In the genomic region with DNA sequence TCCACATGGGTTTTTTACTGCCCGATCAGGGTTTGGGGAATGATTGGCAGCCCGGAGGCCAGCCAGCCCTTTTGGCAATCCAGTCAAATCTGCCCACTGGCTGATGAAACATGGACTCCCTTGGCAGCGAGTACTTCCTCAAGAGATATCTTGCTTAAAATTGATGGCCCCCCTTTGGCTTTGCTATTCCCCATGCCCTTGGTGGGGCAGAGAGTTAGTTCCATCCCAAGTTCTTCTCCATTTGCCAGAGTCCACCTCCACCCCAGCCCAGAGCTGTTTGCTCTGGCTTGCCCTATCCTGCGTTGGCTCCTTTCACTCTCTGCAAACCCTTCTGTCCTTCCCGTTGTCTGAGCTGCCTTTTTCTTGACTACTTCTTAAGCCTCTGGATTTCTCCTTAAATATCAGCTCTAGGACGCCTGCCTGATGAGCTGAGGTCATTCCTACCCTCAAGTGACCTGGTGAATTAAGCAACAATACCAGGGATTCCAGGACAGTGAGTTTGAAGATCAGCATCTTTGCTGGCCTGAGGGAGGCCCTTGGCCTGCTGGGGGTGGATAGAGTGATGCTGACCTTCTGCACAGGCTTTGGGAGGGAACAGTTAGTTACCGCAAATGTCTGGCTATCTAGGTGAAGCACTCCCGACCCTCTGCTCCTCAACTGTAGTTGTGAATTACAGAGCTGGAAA, we compare ENCODE assay signal across 1 cellular context.
TF ChIP-seq lines count a peak whose summit lies in the region.

No MANE protein-coding gene starts in this region.

TF ChIP-seq in SK-N-SH treated with all-trans-retinoic acid at 6 μM for 48 hours, 23 proteins besides CTCF, POLR2A, EP300 and RAD21 (continued from another document):
- TF ChIP-seq BACH2 (CRISPR knock-in tag; IDR thresholded peaks at IDR 0.05; ENCODE audit: borderline replicate concordance) (no peak), RARB (CRISPR knock-in tag; IDR thresholded peaks at IDR 0.05) (no peak), ZFP3 (CRISPR knock-in tag; IDR thresholded peaks at IDR 0.05) (no peak), OSR1 (CRISPR knock-in tag; IDR thresholded peaks at IDR 0.05) (no peak), PPARA (CRISPR knock-in tag; IDR thresholded peaks at IDR 0.05; ENCODE audit: borderline replicate concordance) (no peak), CSDC2 (CRISPR knock-in tag; IDR thresholded peaks at IDR 0.05) (no peak), TOX (CRISPR knock-in tag; IDR thresholded peaks at IDR 0.05; ENCODE audit: borderline replicate concordance) (no peak), ESRRG (CRISPR knock-in tag; IDR thresholded peaks at IDR 0.05) (no peak), ZC3H10 (CRISPR knock-in tag; IDR thresholded peaks at IDR 0.05) (no peak), GLIS3 (CRISPR knock-in tag; IDR thresholded peaks at IDR 0.05) (no peak), TCF4 (CRISPR knock-in tag; IDR thresholded peaks at IDR 0.05; ENCODE audit: borderline replicate concordance) (no peak), ISL1 (CRISPR knock-in tag; IDR thresholded peaks at IDR 0.05) (no peak)
- TF ChIP-seq, protein P1, sequence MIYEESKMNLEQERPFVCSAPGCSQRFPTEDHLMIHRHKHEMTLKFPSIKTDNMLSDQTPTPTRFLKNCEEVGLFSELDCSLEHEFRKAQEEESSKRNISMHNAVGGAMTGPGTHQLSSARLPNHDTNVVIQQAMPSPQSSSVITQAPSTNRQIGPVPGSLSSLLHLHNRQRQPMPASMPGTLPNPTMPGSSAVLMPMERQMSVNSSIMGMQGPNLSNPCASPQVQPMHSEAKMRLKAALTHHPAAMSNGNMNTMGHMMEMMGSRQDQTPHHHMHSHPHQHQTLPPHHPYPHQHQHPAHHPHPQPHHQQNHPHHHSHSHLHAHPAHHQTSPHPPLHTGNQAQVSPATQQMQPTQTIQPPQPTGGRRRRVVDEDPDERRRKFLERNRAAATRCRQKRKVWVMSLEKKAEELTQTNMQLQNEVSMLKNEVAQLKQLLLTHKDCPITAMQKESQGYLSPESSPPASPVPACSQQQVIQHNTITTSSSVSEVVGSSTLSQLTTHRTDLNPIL (CRISPR knock-in tag; IDR thresholded peaks at IDR 0.05; ENCODE audit: low read depth): no peak
- TF ChIP-seq, protein P2, sequence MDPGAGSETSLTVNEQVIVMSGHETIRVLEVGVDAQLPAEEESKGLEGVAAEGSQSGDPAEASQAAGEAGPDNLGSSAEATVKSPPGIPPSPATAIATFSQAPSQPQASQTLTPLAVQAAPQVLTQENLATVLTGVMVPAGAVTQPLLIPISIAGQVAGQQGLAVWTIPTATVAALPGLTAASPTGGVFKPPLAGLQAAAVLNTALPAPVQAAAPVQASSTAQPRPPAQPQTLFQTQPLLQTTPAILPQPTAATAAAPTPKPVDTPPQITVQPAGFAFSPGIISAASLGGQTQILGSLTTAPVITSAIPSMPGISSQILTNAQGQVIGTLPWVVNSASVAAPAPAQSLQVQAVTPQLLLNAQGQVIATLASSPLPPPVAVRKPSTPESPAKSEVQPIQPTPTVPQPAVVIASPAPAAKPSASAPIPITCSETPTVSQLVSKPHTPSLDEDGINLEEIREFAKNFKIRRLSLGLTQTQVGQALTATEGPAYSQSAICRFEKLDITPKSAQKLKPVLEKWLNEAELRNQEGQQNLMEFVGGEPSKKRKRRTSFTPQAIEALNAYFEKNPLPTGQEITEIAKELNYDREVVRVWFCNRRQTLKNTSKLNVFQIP (CRISPR knock-in tag; IDR thresholded peaks at IDR 0.05; ENCODE audit: borderline replicate concordance, low read depth): no peak
- TF ChIP-seq, protein P3, sequence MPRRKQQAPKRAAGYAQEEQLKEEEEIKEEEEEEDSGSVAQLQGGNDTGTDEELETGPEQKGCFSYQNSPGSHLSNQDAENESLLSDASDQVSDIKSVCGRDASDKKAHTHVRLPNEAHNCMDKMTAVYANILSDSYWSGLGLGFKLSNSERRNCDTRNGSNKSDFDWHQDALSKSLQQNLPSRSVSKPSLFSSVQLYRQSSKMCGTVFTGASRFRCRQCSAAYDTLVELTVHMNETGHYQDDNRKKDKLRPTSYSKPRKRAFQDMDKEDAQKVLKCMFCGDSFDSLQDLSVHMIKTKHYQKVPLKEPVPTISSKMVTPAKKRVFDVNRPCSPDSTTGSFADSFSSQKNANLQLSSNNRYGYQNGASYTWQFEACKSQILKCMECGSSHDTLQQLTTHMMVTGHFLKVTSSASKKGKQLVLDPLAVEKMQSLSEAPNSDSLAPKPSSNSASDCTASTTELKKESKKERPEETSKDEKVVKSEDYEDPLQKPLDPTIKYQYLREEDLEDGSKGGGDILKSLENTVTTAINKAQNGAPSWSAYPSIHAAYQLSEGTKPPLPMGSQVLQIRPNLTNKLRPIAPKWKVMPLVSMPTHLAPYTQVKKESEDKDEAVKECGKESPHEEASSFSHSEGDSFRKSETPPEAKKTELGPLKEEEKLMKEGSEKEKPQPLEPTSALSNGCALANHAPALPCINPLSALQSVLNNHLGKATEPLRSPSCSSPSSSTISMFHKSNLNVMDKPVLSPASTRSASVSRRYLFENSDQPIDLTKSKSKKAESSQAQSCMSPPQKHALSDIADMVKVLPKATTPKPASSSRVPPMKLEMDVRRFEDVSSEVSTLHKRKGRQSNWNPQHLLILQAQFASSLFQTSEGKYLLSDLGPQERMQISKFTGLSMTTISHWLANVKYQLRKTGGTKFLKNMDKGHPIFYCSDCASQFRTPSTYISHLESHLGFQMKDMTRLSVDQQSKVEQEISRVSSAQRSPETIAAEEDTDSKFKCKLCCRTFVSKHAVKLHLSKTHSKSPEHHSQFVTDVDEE (CRISPR knock-in tag; IDR thresholded peaks at IDR 0.05): no peak
